10 cellular contexts compared by ENCODE assay signal in the genomic region with DNA sequence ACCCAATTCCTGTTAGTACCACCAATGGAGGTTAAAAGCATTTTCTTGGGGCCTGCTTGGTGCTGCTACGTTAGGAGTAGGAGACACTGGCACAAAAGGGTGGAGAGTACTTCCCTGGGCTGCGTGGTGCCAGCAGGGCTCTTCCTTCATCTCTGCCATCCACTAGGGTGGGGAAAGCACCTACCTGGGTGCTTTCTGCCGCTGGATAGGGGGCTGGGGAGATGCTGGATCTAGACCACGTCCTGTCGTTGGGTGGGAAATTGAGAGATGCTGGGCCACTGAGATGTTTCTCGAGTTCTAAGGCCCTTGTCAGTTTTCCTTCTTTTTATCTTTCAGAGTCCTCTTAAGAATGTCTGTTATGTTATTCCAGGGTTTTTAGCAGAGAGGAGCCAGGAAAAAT. TPM values are rescaled to one million over a fixed set of nuclear protein-coding genes. Genes with fewer than 3 reads are reported as not detected.
DNase-seq lines count a peak whose midpoint lies in the region; ATAC-seq and TF ChIP-seq lines count a peak whose summit lies in the region.
"Had no signal": no experiment of that assay in that cellular context is flagged by ENCODE, and none has a peak within 500 bp of the region (broad histone marks: within the 10 kb centered on the region; RNA-seq: fewer than 3 reads in every experiment).

No MANE protein-coding gene starts in this region.

- H3K9me3 ChIP-seq in hepatocyte (ENCODE audit: low read depth) (no peaks in the 10 kb centered on the region), suprapubic skin (no peaks in the 10 kb centered on the region)

- no peaks in the 10 kb centered on the region for H3K9me2 ChIP-seq in hepatocyte (replicated peaks; ENCODE audit: insufficient read depth)

- H3K4me3 Mint-ChIP-seq in activated T-cell treated with anti-CD3 and anti-CD28 coated beads, Interleukin-2, amount 50 U/mL, for 4 hours, result peak overlapping the region; percentile 52
- peak overlapping the region; percentile 43 for H3K4me3 Mint-ChIP-seq in activated CD4-positive, alpha-beta memory T cell treated with anti-CD3 and anti-CD28 coated beads for 36 hours
- H3K4me3 Mint-ChIP-seq: neural crest cell had no signal

- no peak for DNase-seq in activated T-cell treated with anti-CD3 and anti-CD28 coated beads, Interleukin-2, amount 50 U/mL, for 4 hours
- DNase-seq in activated T-cell treated with anti-CD3 and anti-CD28 coated beads for 4 hours (no peak), hepatocyte (ENCODE audit: low spot score) (no peak), suprapubic skin (ENCODE audit: low spot score in 2 of 2) (no peak), NCI-H2107 treated with DMSO at 0.1 percent for 48 hours (lab: John Stamatoyannopoulos, UW; ENCODE audit: unreplicated experiment) (no peak), RPMI8226 (no peak)
- no peak for DNase-seq in activated CD4-positive, alpha-beta memory T cell treated with anti-CD3 and anti-CD28 coated beads for 36 hours
- DNase-seq: NCI-H1092 had no signal

- POLR2A ChIA-PET in activated CD4-positive, alpha-beta memory T cell treated with anti-CD3 and anti-CD28 coated beads for 36 hours (lab: Charles Lee), result interaction anchor here (1.4 kb wide), 1 partner anchor 29 kb away, joined by 5 read pairs; the partner anchor contains the start of gene PSMC4

- H3K27ac Mint-ChIP-seq in activated CD4-positive, alpha-beta memory T cell treated with anti-CD3 and anti-CD28 coated beads for 36 hours, result peak overlapping the region; percentile 70

- H3K27me3 ChIP-seq in hepatocyte (no peaks in the 10 kb centered on the region), suprapubic skin (no peaks in the 10 kb centered on the region)

- H3K4me1 ChIP-seq in hepatocyte (ENCODE audit: insufficient read depth) (peaks cover 25% of the 10 kb centered on the region), suprapubic skin (no peaks in the 10 kb centered on the region)

- 83% methylated on average over 6 of the region's 6 CpGs for WGBS in hepatocyte (ENCODE audit: low lambda C conversion rate, missing lambda C conversion rate)
- WGBS in suprapubic skin, result 55% methylated on average over 6 of the region's 6 CpGs

- H3K4me3 ChIP-seq in hepatocyte (no peak overlapping the region), suprapubic skin (no peak overlapping the region)

- H2AFZ ChIP-seq in hepatocyte, result no peak overlapping the region

- no peak for TF ChIP-seq POLR2A in suprapubic skin (IDR thresholded peaks at IDR 0.05)

- ATAC-seq in activated T-cell treated with anti-CD3 and anti-CD28 coated beads, Interleukin-2, amount 50 U/mL, for 4 hours, result no peak
- ATAC-seq in HG03432 (IDR thresholded peaks at IDR 0.05; ENCODE audit: unreplicated experiment), result no peak

- TF ChIP-seq CTCF in hepatocyte (IDR thresholded peaks at IDR 0.05; ENCODE audit: poor library complexity), result no peak
- no peak for TF ChIP-seq CTCF in suprapubic skin (IDR thresholded peaks at IDR 0.05)

- H3K79me2 ChIP-seq in hepatocyte, result no peaks in the 10 kb centered on the region

- intact Hi-C loops in activated CD4-positive, alpha-beta memory T cell treated with anti-CD3 and anti-CD28 coated beads for 36 hours (cut with micrococcal nuclease), result no loop called here

- peaks cover 75% of the 10 kb centered on the region for H3K4me1 Mint-ChIP-seq in activated T-cell treated with anti-CD3 and anti-CD28 coated beads, Interleukin-2, amount 50 U/mL, for 4 hours (ENCODE audit: low read depth)
- peaks cover 72% of the 10 kb centered on the region for H3K4me1 Mint-ChIP-seq in activated CD4-positive, alpha-beta memory T cell treated with anti-CD3 and anti-CD28 coated beads for 36 hours (ENCODE audit: low read depth)

- CTCF ChIA-PET in activated CD4-positive, alpha-beta memory T cell treated with anti-CD3 and anti-CD28 coated beads for 36 hours (lab: Charles Lee), result interaction anchor here (0.5 to 2.3 kb wide), 4 partner anchors 11 to 364 kb away, joined by 3 to 15 read pairs (median 4); partner anchors contain the start of gene PSMC4

- TF ChIP-seq EP300 in suprapubic skin (IDR thresholded peaks at IDR 0.05), result no peak

- no peaks in the 10 kb centered on the region for H4K20me1 ChIP-seq in hepatocyte (ENCODE audit: insufficient read depth, poor library complexity, severe bottlenecking)

- no peaks in the 10 kb centered on the region for H3K36me3 Mint-ChIP-seq in activated T-cell treated with anti-CD3 and anti-CD28 coated beads, Interleukin-2, amount 50 U/mL, for 4 hours (ENCODE audit: insufficient read depth)
- H3K36me3 Mint-ChIP-seq in activated CD4-positive, alpha-beta memory T cell treated with anti-CD3 and anti-CD28 coated beads for 36 hours, result peaks cover 10% of the 10 kb centered on the region

- H3K27ac ChIP-seq in hepatocyte (peak overlapping the region; percentile 56), suprapubic skin (peak overlapping the region; percentile 24)

- H3K9me3 Mint-ChIP-seq in activated T-cell treated with anti-CD3 and anti-CD28 coated beads, Interleukin-2, amount 50 U/mL, for 4 hours, result peaks cover 22% of the 10 kb centered on the region
- peaks cover 16% of the 10 kb centered on the region for H3K9me3 Mint-ChIP-seq in activated CD4-positive, alpha-beta memory T cell treated with anti-CD3 and anti-CD28 coated beads for 36 hours

- no peak overlapping the region for H3K4me2 ChIP-seq in hepatocyte

- H3K27me3 Mint-ChIP-seq in activated T-cell treated with anti-CD3 and anti-CD28 coated beads, Interleukin-2, amount 50 U/mL, for 4 hours (ENCODE audit: low read depth), result no peaks in the 10 kb centered on the region
- H3K27me3 Mint-ChIP-seq in activated CD4-positive, alpha-beta memory T cell treated with anti-CD3 and anti-CD28 coated beads for 36 hours, result no peaks in the 10 kb centered on the region

- H3K36me3 ChIP-seq in hepatocyte (replicated peaks; ENCODE audit: insufficient read depth, low read depth) (no peaks in the 10 kb centered on the region), suprapubic skin (no peaks in the 10 kb centered on the region)

RNA-seq across cellular contexts. Expression of gene FCGBP, which starts 6.7 kb away (rescaled TPM):
- total RNA-seq in activated T-cell treated with anti-CD3 and anti-CD28 coated beads, Interleukin-2, amount 50 U/mL, for 4 hours, result 1 to 10 TPM; 1.7 to 3.0 (median 2.5) TPM
- total RNA-seq in activated CD4-positive, alpha-beta memory T cell treated with anti-CD3 and anti-CD28 coated beads for 36 hours, result 1 to 10 TPM; 3.6 TPM
- total RNA-seq in hepatocyte (31.2 and 48.2 TPM in 2 replicates), suprapubic skin (100 to 1,000 TPM; 114 to 314 (median 246) TPM)
- 2.4 and 3.1 TPM in 2 replicates for polyA plus RNA-seq in hepatocyte

RNA-seq across cellular contexts. Expression of gene PSMC4, which starts 29.8 kb away (rescaled TPM):
- 100 to 1,000 TPM; 279 to 293 (median 280) TPM for total RNA-seq in activated T-cell treated with anti-CD3 and anti-CD28 coated beads, Interleukin-2, amount 50 U/mL, for 4 hours
- total RNA-seq in activated CD4-positive, alpha-beta memory T cell treated with anti-CD3 and anti-CD28 coated beads for 36 hours, result 100 to 1,000 TPM; 105 to 107 TPM
- total RNA-seq in hepatocyte, result 81.5 and 85.4 TPM in 2 replicates
- 94.7 and 99.3 TPM in 2 replicates for polyA plus RNA-seq in hepatocyte
- 100 to 1,000 TPM in 2 of 4 donors, 10 to 100 TPM in 2; 53.8 to 109 (median 95.9) TPM for total RNA-seq in suprapubic skin

RNA-seq across cellular contexts. Expression of gene ZNF546, which starts 55.7 kb away (rescaled TPM):
- total RNA-seq in activated T-cell treated with anti-CD3 and anti-CD28 coated beads, Interleukin-2, amount 50 U/mL, for 4 hours, result 1 to 10 TPM; 2.2 to 2.8 (median 2.6) TPM
- 1 to 10 TPM; 4.2 to 5.5 TPM for total RNA-seq in activated CD4-positive, alpha-beta memory T cell treated with anti-CD3 and anti-CD28 coated beads for 36 hours
- total RNA-seq in hepatocyte (1.6 and 1.8 TPM in 2 replicates), suprapubic skin (1 to 10 TPM in 2 of 4 donors, under 1 TPM in 2; 0.72 to 6.2 (median 1.5) TPM)
- 1.1 and 1.7 TPM in 2 replicates for polyA plus RNA-seq in hepatocyte
